In the genomic region with DNA sequence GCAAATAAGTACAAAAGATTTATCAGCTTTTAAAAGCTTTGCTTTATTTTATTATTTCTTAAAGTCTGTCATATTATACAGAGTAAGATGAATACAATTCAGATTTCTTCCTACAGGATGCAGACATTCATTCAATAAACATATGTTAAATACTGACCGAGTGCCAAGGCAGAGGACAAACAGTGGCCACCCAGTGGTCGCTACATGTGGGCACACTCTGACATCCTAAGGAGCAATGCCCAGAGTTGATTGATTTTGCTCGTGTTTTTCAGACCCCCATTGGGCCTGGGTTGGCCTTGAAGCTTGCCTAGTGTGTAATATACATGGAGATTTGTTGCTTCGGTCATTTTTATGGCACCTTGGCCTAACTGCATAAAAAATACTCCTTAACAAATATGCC, we compare ENCODE assay signal across 1 cellular context.
TF ChIP-seq lines count a peak whose summit lies in the region.

No MANE protein-coding gene starts in this region.

TF ChIP-seq in HCT116, 20 proteins besides CTCF, POLR2A, EP300 and RAD21:
- TF ChIP-seq CBX3 (IDR thresholded peaks at IDR 0.05; ENCODE audit: low read depth) = no peak
- no peak for TF ChIP-seq ZFX (IDR thresholded peaks at IDR 0.05)
- TF ChIP-seq TCF7L2 (IDR thresholded peaks at IDR 0.05; ENCODE audit: borderline replicate concordance, extremely low read depth, insufficient read depth, insufficient read length) = no peak
- TF ChIP-seq, protein P1, sequence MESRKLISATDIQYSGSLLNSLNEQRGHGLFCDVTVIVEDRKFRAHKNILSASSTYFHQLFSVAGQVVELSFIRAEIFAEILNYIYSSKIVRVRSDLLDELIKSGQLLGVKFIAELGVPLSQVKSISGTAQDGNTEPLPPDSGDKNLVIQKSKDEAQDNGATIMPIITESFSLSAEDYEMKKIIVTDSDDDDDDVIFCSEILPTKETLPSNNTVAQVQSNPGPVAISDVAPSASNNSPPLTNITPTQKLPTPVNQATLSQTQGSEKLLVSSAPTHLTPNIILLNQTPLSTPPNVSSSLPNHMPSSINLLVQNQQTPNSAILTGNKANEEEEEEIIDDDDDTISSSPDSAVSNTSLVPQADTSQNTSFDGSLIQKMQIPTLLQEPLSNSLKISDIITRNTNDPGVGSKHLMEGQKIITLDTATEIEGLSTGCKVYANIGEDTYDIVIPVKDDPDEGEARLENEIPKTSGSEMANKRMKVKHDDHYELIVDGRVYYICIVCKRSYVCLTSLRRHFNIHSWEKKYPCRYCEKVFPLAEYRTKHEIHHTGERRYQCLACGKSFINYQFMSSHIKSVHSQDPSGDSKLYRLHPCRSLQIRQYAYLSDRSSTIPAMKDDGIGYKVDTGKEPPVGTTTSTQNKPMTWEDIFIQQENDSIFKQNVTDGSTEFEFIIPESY (IDR thresholded peaks at IDR 0.05; ENCODE audit: extremely low read depth, insufficient replicate concordance, low read length) = no peak
- TF ChIP-seq, protein P2, sequence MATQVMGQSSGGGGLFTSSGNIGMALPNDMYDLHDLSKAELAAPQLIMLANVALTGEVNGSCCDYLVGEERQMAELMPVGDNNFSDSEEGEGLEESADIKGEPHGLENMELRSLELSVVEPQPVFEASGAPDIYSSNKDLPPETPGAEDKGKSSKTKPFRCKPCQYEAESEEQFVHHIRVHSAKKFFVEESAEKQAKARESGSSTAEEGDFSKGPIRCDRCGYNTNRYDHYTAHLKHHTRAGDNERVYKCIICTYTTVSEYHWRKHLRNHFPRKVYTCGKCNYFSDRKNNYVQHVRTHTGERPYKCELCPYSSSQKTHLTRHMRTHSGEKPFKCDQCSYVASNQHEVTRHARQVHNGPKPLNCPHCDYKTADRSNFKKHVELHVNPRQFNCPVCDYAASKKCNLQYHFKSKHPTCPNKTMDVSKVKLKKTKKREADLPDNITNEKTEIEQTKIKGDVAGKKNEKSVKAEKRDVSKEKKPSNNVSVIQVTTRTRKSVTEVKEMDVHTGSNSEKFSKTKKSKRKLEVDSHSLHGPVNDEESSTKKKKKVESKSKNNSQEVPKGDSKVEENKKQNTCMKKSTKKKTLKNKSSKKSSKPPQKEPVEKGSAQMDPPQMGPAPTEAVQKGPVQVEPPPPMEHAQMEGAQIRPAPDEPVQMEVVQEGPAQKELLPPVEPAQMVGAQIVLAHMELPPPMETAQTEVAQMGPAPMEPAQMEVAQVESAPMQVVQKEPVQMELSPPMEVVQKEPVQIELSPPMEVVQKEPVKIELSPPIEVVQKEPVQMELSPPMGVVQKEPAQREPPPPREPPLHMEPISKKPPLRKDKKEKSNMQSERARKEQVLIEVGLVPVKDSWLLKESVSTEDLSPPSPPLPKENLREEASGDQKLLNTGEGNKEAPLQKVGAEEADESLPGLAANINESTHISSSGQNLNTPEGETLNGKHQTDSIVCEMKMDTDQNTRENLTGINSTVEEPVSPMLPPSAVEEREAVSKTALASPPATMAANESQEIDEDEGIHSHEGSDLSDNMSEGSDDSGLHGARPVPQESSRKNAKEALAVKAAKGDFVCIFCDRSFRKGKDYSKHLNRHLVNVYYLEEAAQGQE (IDR thresholded peaks at IDR 0.05; ENCODE audit: low read depth) = no peak
- TF ChIP-seq JUND (IDR thresholded peaks at IDR 0.05) = no peak
- no peak for TF ChIP-seq FOSL1 (IDR thresholded peaks at IDR 0.05; ENCODE audit: low read depth)
- TF ChIP-seq, protein P3, sequence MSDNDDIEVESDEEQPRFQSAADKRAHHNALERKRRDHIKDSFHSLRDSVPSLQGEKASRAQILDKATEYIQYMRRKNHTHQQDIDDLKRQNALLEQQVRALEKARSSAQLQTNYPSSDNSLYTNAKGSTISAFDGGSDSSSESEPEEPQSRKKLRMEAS (IDR thresholded peaks at IDR 0.05) = no peak
